Comparison of ENCODE assay signal across 8 cellular contexts in genomic region chr1:67833595-67833926, GRCh38. TPM values are rescaled to one million over a fixed set of nuclear protein-coding genes. Genes with fewer than 3 reads are reported as not detected.
DNase-seq lines count a peak whose midpoint lies in the region; ATAC-seq and TF ChIP-seq lines count a peak whose summit lies in the region.

No MANE protein-coding gene starts in this region.

- H3K9me3 ChIP-seq in ascending aorta, result no peaks in the 10 kb centered on the region
- no peaks in the 10 kb centered on the region for H3K9me3 ChIP-seq in iPS-18a (ENCODE audit: control insufficient read depth, low read depth, low read length)

- H3K27me3 Mint-ChIP-seq in activated T-cell treated with anti-CD3 and anti-CD28 coated beads, Interleukin-2, amount 50 U/mL, for 24 hours, result peaks cover 78% of the 10 kb centered on the region
- peaks cover 79% of the 10 kb centered on the region for H3K27me3 Mint-ChIP-seq in stimulated activated naive CD8-positive, alpha-beta T cell treated with anti-CD3 and anti-CD28 coated beads, Interleukin-15, amount 100 ng/mL, for 72 hours

- DNase-seq in activated T-cell treated with anti-CD3 and anti-CD28 coated beads, Interleukin-2, amount 50 U/mL, for 24 hours, result no peak
- no peak for DNase-seq in activated T-cell treated with anti-CD3 and anti-CD28 coated beads for 4 hours
- peak in 1 of 2 donors; percentile 80 for DNase-seq in ascending aorta (ENCODE audit: low spot score in 2 of 2)
- no peak for DNase-seq in stimulated activated naive CD8-positive, alpha-beta T cell treated with anti-CD3 and anti-CD28 coated beads, Interleukin-15, amount 100 ng/mL, for 72 hours
- no peak for DNase-seq in NCI-H510A treated with DMSO at 0.1 percent for 48 hours (lab: John Stamatoyannopoulos, UW)

- peaks cover 19% of the 10 kb centered on the region for H3K4me1 Mint-ChIP-seq in activated T-cell treated with anti-CD3 and anti-CD28 coated beads, Interleukin-2, amount 50 U/mL, for 24 hours (ENCODE audit: low read depth)
- peaks cover 33% of the 10 kb centered on the region for H3K4me1 Mint-ChIP-seq in stimulated activated naive CD8-positive, alpha-beta T cell treated with anti-CD3 and anti-CD28 coated beads, Interleukin-15, amount 100 ng/mL, for 72 hours

- TF ChIP-seq CTCF in ascending aorta (IDR thresholded peaks at IDR 0.05), result no peak

- no peaks in the 10 kb centered on the region for H3K9me3 Mint-ChIP-seq in activated T-cell treated with anti-CD3 and anti-CD28 coated beads, Interleukin-2, amount 50 U/mL, for 24 hours
- no peaks in the 10 kb centered on the region for H3K9me3 Mint-ChIP-seq in stimulated activated naive CD8-positive, alpha-beta T cell treated with anti-CD3 and anti-CD28 coated beads, Interleukin-15, amount 100 ng/mL, for 72 hours

- intact Hi-C loops in ascending aorta (cut with DNase I), result loop anchor here (2.0 to 10.0 kb wide), 6 partner anchors 19 to 909 kb away; partner anchors contain the start of genes DNAI4, GADD45A and MIER1

- H3K36me3 Mint-ChIP-seq in activated T-cell treated with anti-CD3 and anti-CD28 coated beads, Interleukin-2, amount 50 U/mL, for 24 hours (ENCODE audit: low read depth), result no peaks in the 10 kb centered on the region

- peak overlapping the region; percentile 51 for H3K4me3 Mint-ChIP-seq in activated T-cell treated with anti-CD3 and anti-CD28 coated beads, Interleukin-2, amount 50 U/mL, for 24 hours
- peak overlapping the region; percentile 81 to 87 for H3K4me3 Mint-ChIP-seq in stimulated activated naive CD8-positive, alpha-beta T cell treated with anti-CD3 and anti-CD28 coated beads, Interleukin-15, amount 100 ng/mL, for 72 hours

- H3K27ac ChIP-seq in ascending aorta, result peak overlapping the region; percentile 93 to 96
- H3K27ac ChIP-seq in iPS-18a (ENCODE audit: low read length), result no peak overlapping the region

- H3K36me3 ChIP-seq in ascending aorta (no peaks in the 10 kb centered on the region), iPS-18a (ENCODE audit: control insufficient read depth, low read depth, low read length) (no peaks in the 10 kb centered on the region)

- H3K27me3 ChIP-seq in ascending aorta (no peaks in the 10 kb centered on the region), iPS-18a (ENCODE audit: control insufficient read depth, insufficient read depth, low read length) (peaks cover 47% of the 10 kb centered on the region)

- H3K4me3 ChIP-seq in ascending aorta (peak overlapping the region; percentile 70 to 85), iPS-18a (ENCODE audit: low read length) (peak overlapping the region; percentile 86)

- H3K4me1 ChIP-seq in ascending aorta, result peaks cover 9 to 35% of the 10 kb centered on the region in 2 donors
- H3K4me1 ChIP-seq in iPS-18a (ENCODE audit: control insufficient read depth, low read depth, low read length), result peaks cover 16% of the 10 kb centered on the region

- peak; percentile 39 for ATAC-seq in stimulated activated naive CD8-positive, alpha-beta T cell treated with anti-CD3 and anti-CD28 coated beads, Interleukin-15, amount 100 ng/mL, for 72 hours
- ATAC-seq in GM21619 (IDR thresholded peaks at IDR 0.05; ENCODE audit: unreplicated experiment) (no peak), GM21528 (IDR thresholded peaks at IDR 0.05; ENCODE audit: low FRiP score, unreplicated experiment) (no peak)

- no peak overlapping the region for H3K27ac Mint-ChIP-seq in activated T-cell treated with anti-CD3 and anti-CD28 coated beads, Interleukin-2, amount 50 U/mL, for 24 hours
- no peak overlapping the region for H3K27ac Mint-ChIP-seq in stimulated activated naive CD8-positive, alpha-beta T cell treated with anti-CD3 and anti-CD28 coated beads, Interleukin-15, amount 100 ng/mL, for 72 hours

- H3K9ac ChIP-seq in iPS-18a (ENCODE audit: low read length), result no peak overlapping the region

RNA-seq across cellular contexts. Expression of gene GNG12, which starts 0.3 kb away (rescaled TPM):
- total RNA-seq in ascending aorta, result 71.2 TPM
